Comparison of ENCODE assay signal across 8 cellular contexts in the genomic region with DNA sequence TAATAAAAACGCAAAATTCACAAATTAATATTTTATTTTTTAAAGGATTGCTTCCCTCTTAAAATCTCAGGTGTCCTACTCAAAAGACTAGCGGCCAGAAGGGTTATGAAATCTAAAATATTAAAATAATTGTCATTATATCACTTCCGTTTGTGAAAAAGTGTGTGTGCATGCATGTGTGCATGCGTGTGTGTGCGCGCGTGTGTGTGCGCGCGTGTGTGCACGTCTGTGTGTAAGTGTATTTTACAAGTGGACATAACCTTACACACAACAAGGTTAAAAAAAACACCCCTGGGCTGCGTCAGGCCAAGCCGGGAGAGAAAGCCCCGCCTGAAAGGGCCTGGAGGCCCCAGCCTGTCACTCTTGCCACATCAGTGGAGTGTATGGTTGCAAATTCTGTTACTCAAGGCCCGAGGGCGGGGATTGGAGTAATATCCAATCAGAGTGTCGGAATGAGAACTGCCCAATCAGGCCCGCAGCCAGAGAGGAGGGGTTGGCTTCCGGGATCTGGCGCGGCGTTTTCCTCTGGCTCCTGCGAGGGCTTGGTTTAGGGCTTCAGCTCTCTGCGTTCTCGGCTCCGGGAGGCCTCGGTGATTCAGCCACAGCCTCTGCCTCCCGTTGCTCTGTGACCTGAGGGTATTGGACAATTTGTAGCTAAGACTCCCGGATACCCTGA. TPM values are rescaled to one million over a fixed set of nuclear protein-coding genes. Genes with fewer than 3 reads are reported as not detected.
DNase-seq lines count a peak whose midpoint lies in the region; ATAC-seq and TF ChIP-seq lines count a peak whose summit lies in the region.
"Not testable (repeated sequence)": the region's sequence is repeated elsewhere in the genome, so short reads cannot be mapped to it uniquely, and the experiment has no call there.

A gene (plus strand): TSS at position 518 of the 676 bp plus-strand sequence. CDS start 168 bp downstream, outside the sequence.

- not testable (repeated sequence) for TF ChIP-seq CTCF in AG09309 (IDR thresholded peaks at IDR 0.05; ENCODE audit: control insufficient read depth, insufficient read depth, low read depth, low read length, missing control alignments); LNCaP clone FGC (IDR thresholded peaks at IDR 0.05; ENCODE audit: control insufficient read depth, extremely low read depth, insufficient read depth)

- not testable (repeated sequence) for H3K27me3 Mint-ChIP-seq in naive B cell

- not testable (repeated sequence) for H3K4me1 Mint-ChIP-seq in naive B cell

- H3K9me3 Mint-ChIP-seq in naive B cell = not testable (repeated sequence)

- H3K36me3 Mint-ChIP-seq in naive B cell = not testable (repeated sequence)

- not testable (repeated sequence) for H3K27ac Mint-ChIP-seq in naive B cell

- H3K4me3 Mint-ChIP-seq in naive B cell = not testable (repeated sequence)

- not testable (repeated sequence) for DNase-seq in AG09309 (ENCODE audit: low read depth); LNCaP clone FGC (ENCODE audit: low read depth); cerebellum (ENCODE audit: low spot score)
- peak; percentile 67 for DNase-seq in activated CD8-positive, alpha-beta memory T cell treated with anti-CD3 and anti-CD28 coated beads for 24 hours
- DNase-seq in cardiac septum (ENCODE audit: low spot score) = peak; percentile 76
- DNase-seq in naive B cell = peak; percentile 38
- peak; percentile 3 for DNase-seq in stimulated activated CD4-positive, alpha-beta T cell treated with anti-CD3 and anti-CD28 coated beads, Interleukin-15, amount 100 ng/mL, for 24 hours

- intact Hi-C loops in cardiac septum (cut with DNase I) = not testable (repeated sequence)

- H3K4me3 ChIP-seq in AG09309 (ENCODE audit: control insufficient read depth, low read depth, low read length) (peak within 1 kb of the TSS; percentile 38), LNCaP clone FGC (ENCODE audit: low read depth, low read length) (peak within 1 kb of the TSS; percentile 45)

- ATAC-seq in GM21717 (IDR thresholded peaks at IDR 0.05; ENCODE audit: unreplicated experiment) (peak; percentile 33), naive B cell (ENCODE audit: low read depth in 2 of 2) (peak; percentile 58 to 70)

RNA-seq across cellular contexts. Expression of the gene that starts here (rescaled TPM):
- total RNA-seq in cerebellum (37.6 TPM), cardiac septum (5.3 TPM)
- polyA plus RNA-seq in naive B cell (ENCODE audit: low read depth in 6 of 6) = 100 to 1,000 TPM in 2 of 6 donors, 10 to 100 TPM in 4; 15.4 to 147 (median 48.5) TPM
